ENCODE assay signal across 8 cellular contexts in genomic region chr1:146938927-146939786, GRCh38. TPM values are rescaled to one million over a fixed set of nuclear protein-coding genes. Genes with fewer than 3 reads are reported as not detected.
DNase-seq lines count a peak whose midpoint lies in the region; ATAC-seq and TF ChIP-seq lines count a peak whose summit lies in the region.
"Not testable (repeated sequence)": the region's sequence is repeated elsewhere in the genome, so short reads cannot be mapped to it uniquely, and the experiment has no call there.

No MANE protein-coding gene starts in this region.

- H3K4me1 ChIP-seq in iPS-20b (ENCODE audit: insufficient read depth, low read length); prostate gland (replicated peaks): not testable (repeated sequence)

- not testable (repeated sequence) for TF ChIP-seq POLR2A in prostate gland (IDR thresholded peaks at IDR 0.05)

- H3K27ac ChIP-seq in 22Rv1 (peak overlapping the region; percentile 95), prostate gland (peak overlapping the region; percentile 84 to 88)
- not testable (repeated sequence) for H3K27ac ChIP-seq in iPS-20b (ENCODE audit: low read length)

- peak overlapping the region; percentile 72 for H3K4me3 ChIP-seq in iPS-20b (ENCODE audit: low read length)
- peak overlapping the region; percentile 65 to 84 for H3K4me3 ChIP-seq in prostate gland

- H3K36me3 ChIP-seq in iPS-20b (ENCODE audit: insufficient read depth, low read depth, low read length); prostate gland: not testable (repeated sequence)

- ATAC-seq in GM18511 (IDR thresholded peaks at IDR 0.05; ENCODE audit: unreplicated experiment), result peak; percentile 42
- peak; percentile 26 for ATAC-seq in HG02852 (IDR thresholded peaks at IDR 0.05; ENCODE audit: unreplicated experiment)

- not testable (repeated sequence) for TF ChIP-seq CTCF in 22Rv1 (IDR thresholded peaks at IDR 0.05); prostate gland (IDR thresholded peaks at IDR 0.05)

- intact Hi-C loops in prostate gland (cut with DNase I), result not testable (repeated sequence)

- 7% methylated on average over 23 of the region's 55 CpGs for WGBS in prostate gland

- peak overlapping the region; percentile 74; the same call in 1 of the 2 replicates for H3K9ac ChIP-seq in iPS-20b (ENCODE audit: low read depth, low read length)

- not testable (repeated sequence) for H3K27me3 ChIP-seq in iPS-20b (ENCODE audit: insufficient read depth, low read length); prostate gland (replicated peaks; ENCODE audit: insufficient read depth)

- not testable (repeated sequence) for H3K9me3 ChIP-seq in iPS-20b (ENCODE audit: insufficient read depth, low read depth, low read length); prostate gland

- DNase-seq in NCI-H1105 (lab: John Stamatoyannopoulos, UW) (peak; percentile 6), cerebellar cortex (ENCODE audit: low spot score) (peak; percentile 9), prostate gland (ENCODE audit: low spot score) (peak; percentile 33)
- peak; percentile 14 to 23 for DNase-seq in activated CD4-positive, alpha-beta T cell treated with anti-CD3 and anti-CD28 coated beads for 4 hours

RNA-seq across cellular contexts. Expression of gene NBPF12, which starts 1.0 kb away (rescaled TPM):
- 10 to 100 TPM in 1 of 2 donors, 1 to 10 TPM in 1; 9.1 to 13.6 TPM for total RNA-seq in prostate gland
